Comparison of ENCODE assay signal across 21 cellular contexts in genomic region chr14:57714487-57714899, GRCh38.
DNase-seq lines count a peak whose midpoint lies in the region; ATAC-seq and TF ChIP-seq lines count a peak whose summit lies in the region.
"Had no signal": no experiment of that assay in that cellular context is flagged by ENCODE, and none has a peak within 500 bp of the region (broad histone marks: within the 10 kb centered on the region; RNA-seq: fewer than 3 reads in every experiment).

No MANE protein-coding gene starts in this region.

- no peak overlapping the region for H3K4me3 Mint-ChIP-seq in activated T-helper 2 cell treated with anti-CD3 and anti-CD28 coated beads, Interferon-gamma antibody, Interleukin-2, Interleukin-4, amounts not matched to agents 10 μg/mL and 5 μg/mL and 100 μg/mL, durations not matched to agents 14 hours and 24 hours and 36 hours (ENCODE audit: low read depth)
- H3K4me3 Mint-ChIP-seq in activated T-helper 17 cell treated with anti-CD3 and anti-CD28 coated beads, Interleukin-2, amount 50 U/mL, for 72 hours, result no peak overlapping the region
- H3K4me3 Mint-ChIP-seq in Caco-2 (ENCODE audit: unreplicated experiment), result no peak overlapping the region
- H3K4me3 Mint-ChIP-seq: activated naive CD8-positive, alpha-beta T cell treated with anti-CD3 and anti-CD28 coated beads, Interleukin-2, amount 50 U/mL, for 24 hours; B cell; neural crest cell had no signal

- no peak overlapping the region for H3K27ac ChIP-seq in WERI-Rb-1
- H3K27ac ChIP-seq: suprapubic skin had no signal

- TF ChIP-seq CTCF in WERI-Rb-1 (IDR thresholded peaks at IDR 0.05; ENCODE audit: low read depth, low read length), result no peak
- no peak for TF ChIP-seq CTCF in Caco-2 (IDR thresholded peaks at IDR 0.05; ENCODE audit: insufficient read depth in 1 of 2, low read depth in 1 of 2, low read length in 1 of 2, severe bottlenecking in 1 of 2, unreplicated experiment in 1 of 2)

- H3K27me3 Mint-ChIP-seq in activated T-helper 2 cell treated with anti-CD3 and anti-CD28 coated beads, Interferon-gamma antibody, Interleukin-2, Interleukin-4, amounts not matched to agents 10 μg/mL and 5 μg/mL and 100 μg/mL, durations not matched to agents 14 hours and 24 hours and 36 hours (ENCODE audit: low read depth), result no peaks in the 10 kb centered on the region
- H3K27me3 Mint-ChIP-seq in activated T-helper 17 cell treated with anti-CD3 and anti-CD28 coated beads, Interleukin-2, amount 50 U/mL, for 72 hours, result peaks cover 3% of the 10 kb centered on the region
- H3K27me3 Mint-ChIP-seq in Caco-2 (ENCODE audit: insufficient read depth, unreplicated experiment), result peaks cover 13% of the 10 kb centered on the region
- H3K27me3 Mint-ChIP-seq: activated naive CD8-positive, alpha-beta T cell treated with anti-CD3 and anti-CD28 coated beads, Interleukin-2, amount 50 U/mL, for 24 hours; B cell had no signal

- no peak for ATAC-seq in activated T-helper 17 cell treated with anti-CD3 and anti-CD28 coated beads, Interleukin-2, amount 50 U/mL, for 72 hours (replicated peaks)
- ATAC-seq: activated naive CD8-positive, alpha-beta T cell treated with anti-CD3 and anti-CD28 coated beads, Interleukin-2, amount 50 U/mL, for 24 hours; PC-3; right cardiac atrium had no signal

- CTCF ChIA-PET in Caco-2 (lab: Charles Lee), result no interaction called here

- H3K36me3 Mint-ChIP-seq in activated T-helper 2 cell treated with anti-CD3 and anti-CD28 coated beads, Interferon-gamma antibody, Interleukin-2, Interleukin-4, amounts not matched to agents 10 μg/mL and 5 μg/mL and 100 μg/mL, durations not matched to agents 14 hours and 24 hours and 36 hours (ENCODE audit: low read depth), result no peaks in the 10 kb centered on the region
- H3K36me3 Mint-ChIP-seq in activated T-helper 17 cell treated with anti-CD3 and anti-CD28 coated beads, Interleukin-2, amount 50 U/mL, for 72 hours (ENCODE audit: low read depth), result no peaks in the 10 kb centered on the region
- H3K36me3 Mint-ChIP-seq in Caco-2 (ENCODE audit: insufficient read depth, unreplicated experiment), result no peaks in the 10 kb centered on the region

- H3K4me3 ChIP-seq in WERI-Rb-1 (ENCODE audit: low read depth, low read length) (no peak overlapping the region), Caco-2 (ENCODE audit: low read depth, low read length) (no peak overlapping the region)
- H3K4me3 ChIP-seq: suprapubic skin had no signal

- no TSS peak for BruUV-seq in Caco-2 (replicated peaks; lab: Mats Ljungman, UMichigan)

- peaks cover 5% of the 10 kb centered on the region for H3K9me3 Mint-ChIP-seq in activated T-helper 2 cell treated with anti-CD3 and anti-CD28 coated beads, Interferon-gamma antibody, Interleukin-2, Interleukin-4, amounts not matched to agents 10 μg/mL and 5 μg/mL and 100 μg/mL, durations not matched to agents 14 hours and 24 hours and 36 hours
- H3K9me3 Mint-ChIP-seq in activated T-helper 17 cell treated with anti-CD3 and anti-CD28 coated beads, Interleukin-2, amount 50 U/mL, for 72 hours, result no peaks in the 10 kb centered on the region
- no peaks in the 10 kb centered on the region for H3K9me3 Mint-ChIP-seq in Caco-2 (ENCODE audit: unreplicated experiment)

- DNase-seq in Daoy (ENCODE audit: low read depth), result peak; percentile 27
- DNase-seq in NCI-H1417 (lab: John Stamatoyannopoulos, UW), result peak in 2 of 3 experiments; percentile 49 to 91
- DNase-seq in WERI-Rb-1, result peak; percentile 43
- DNase-seq in left kidney (ENCODE audit: low read depth, low spot score), result peak; percentile 94
- DNase-seq in activated T-helper 2 cell treated with anti-CD3 and anti-CD28 coated beads, Interferon-gamma antibody, Interleukin-2, Interleukin-4, amounts not matched to agents 10 μg/mL and 5 μg/mL and 100 μg/mL, durations not matched to agents 14 hours and 24 hours and 36 hours (ENCODE audit: low spot score), result no peak
- no peak for DNase-seq in Caco-2
- DNase-seq in activated CD4-positive, alpha-beta T cell treated with anti-CD3 and anti-CD28 coated beads, Interleukin-2, amount 50 U/mL, for 48 hours, result no peak
- DNase-seq: activated naive CD8-positive, alpha-beta T cell treated with anti-CD3 and anti-CD28 coated beads, Interleukin-2, amount 50 U/mL, for 24 hours; activated T-cell treated with anti-CD3 and anti-CD28 coated beads, Interleukin-2, amount 50 U/mL, for 48 hours; caudate nucleus; DMS153; effector memory CD4-positive, alpha-beta T cell; mammary epithelial cell; PC-3; right cardiac atrium; SK-N-SH; stimulated activated CD4-positive, alpha-beta T cell treated with anti-CD3 and anti-CD28 coated beads, Interleukin-2, amount 100 ng/mL, for 24 hours had no signal

- H3K9me3 ChIP-seq in WERI-Rb-1 (ENCODE audit: severe bottlenecking) (peaks cover 4% of the 10 kb centered on the region), Caco-2 (no peaks in the 10 kb centered on the region)
- H3K9me3 ChIP-seq: SK-N-SH had no signal

- no peaks in the 10 kb centered on the region for H3K27me3 ChIP-seq in WERI-Rb-1 (ENCODE audit: insufficient read depth, low read depth, severe bottlenecking)
- H3K27me3 ChIP-seq in Caco-2 (replicated peaks; ENCODE audit: control insufficient read depth, insufficient read depth, low read length), result no peaks in the 10 kb centered on the region
- H3K27me3 ChIP-seq: suprapubic skin had no signal

- intact Hi-C loops in activated T-helper 2 cell treated with anti-CD3 and anti-CD28 coated beads, Interferon-gamma antibody, Interleukin-2, Interleukin-4, amounts not matched to agents 10 μg/mL and 5 μg/mL and 100 μg/mL, durations not matched to agents 14 hours and 24 hours and 36 hours (cut with micrococcal nuclease), result no loop called here
- intact Hi-C loops in Caco-2 (cut with micrococcal nuclease; ENCODE audit: unreplicated experiment), result no loop called here

- no peaks in the 10 kb centered on the region for H3K4me1 ChIP-seq in Caco-2
- H3K4me1 ChIP-seq: suprapubic skin had no signal

- POLR2A ChIA-PET in Caco-2 (lab: Charles Lee), result no interaction called here

- no peaks in the 10 kb centered on the region for H3K4me1 Mint-ChIP-seq in activated T-helper 2 cell treated with anti-CD3 and anti-CD28 coated beads, Interferon-gamma antibody, Interleukin-2, Interleukin-4, amounts not matched to agents 10 μg/mL and 5 μg/mL and 100 μg/mL, durations not matched to agents 14 hours and 24 hours and 36 hours (ENCODE audit: low read depth)
- H3K4me1 Mint-ChIP-seq in activated T-helper 17 cell treated with anti-CD3 and anti-CD28 coated beads, Interleukin-2, amount 50 U/mL, for 72 hours, result no peaks in the 10 kb centered on the region
- H3K4me1 Mint-ChIP-seq in Caco-2 (ENCODE audit: low read depth, unreplicated experiment), result no peaks in the 10 kb centered on the region
- H3K4me1 Mint-ChIP-seq: activated naive CD8-positive, alpha-beta T cell treated with anti-CD3 and anti-CD28 coated beads, Interleukin-2, amount 50 U/mL, for 24 hours; B cell; neural crest cell had no signal

- H3K36me3 ChIP-seq in WERI-Rb-1, result no peaks in the 10 kb centered on the region
- H3K36me3 ChIP-seq in Caco-2 (ENCODE audit: control insufficient read depth, insufficient read depth, low read length), result no peaks in the 10 kb centered on the region
- H3K36me3 ChIP-seq: suprapubic skin had no signal

- no peak overlapping the region for H3K27ac Mint-ChIP-seq in activated T-helper 2 cell treated with anti-CD3 and anti-CD28 coated beads, Interferon-gamma antibody, Interleukin-2, Interleukin-4, amounts not matched to agents 10 μg/mL and 5 μg/mL and 100 μg/mL, durations not matched to agents 14 hours and 24 hours and 36 hours
- H3K27ac Mint-ChIP-seq in activated T-helper 17 cell treated with anti-CD3 and anti-CD28 coated beads, Interleukin-2, amount 50 U/mL, for 72 hours, result no peak overlapping the region
- H3K27ac Mint-ChIP-seq in Caco-2 (ENCODE audit: unreplicated experiment), result no peak overlapping the region
- H3K27ac Mint-ChIP-seq: activated naive CD8-positive, alpha-beta T cell treated with anti-CD3 and anti-CD28 coated beads, Interleukin-2, amount 50 U/mL, for 24 hours; B cell had no signal

Comparison
In these comparisons a context has a peak if more than half of its experiments do, and no peak if none do; other contexts are left out.
1. DNase-seq: peak in Daoy (single experiment), NCI-H1417 (2 of 3), WERI-Rb-1 (single experiment) and left kidney (single experiment); none in activated T-helper 2 cell treated with anti-CD3 and anti-CD28 coated beads, Interferon-gamma antibody, Interleukin-2, Interleukin-4, amounts not matched to agents 10 μg/mL and 5 μg/mL and 100 μg/mL, durations not matched to agents 14 hours and 24 hours and 36 hours (single experiment), Caco-2 (0 of 2) and activated CD4-positive, alpha-beta T cell treated with anti-CD3 and anti-CD28 coated beads, Interleukin-2, amount 50 U/mL, for 48 hours (0 of 2).